ENCODE assay signal across 8 cellular contexts in the genomic region with DNA sequence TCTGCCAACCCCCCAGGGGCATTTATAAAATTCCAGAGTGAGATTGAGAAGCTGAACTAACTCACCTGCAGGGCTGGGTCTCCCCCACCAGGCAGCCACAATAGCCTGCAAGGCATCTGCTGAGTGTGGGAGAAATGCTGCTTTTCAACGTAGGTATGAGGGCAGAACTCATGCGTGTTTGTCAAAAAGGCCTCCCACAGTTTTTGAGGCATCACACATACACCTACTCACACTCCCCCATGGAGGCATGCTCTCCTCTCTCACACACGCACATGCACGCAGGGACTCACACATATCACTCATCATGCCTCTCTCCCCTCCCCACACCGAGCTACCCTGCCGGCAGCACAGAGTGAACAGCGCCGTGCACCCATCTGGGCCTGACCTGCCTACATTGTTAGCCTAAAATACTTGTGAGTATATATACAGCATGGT.
A peak's percentile ranks its signal among the peaks of the same experiment; 100 is the strongest.
DNase-seq lines count a peak whose midpoint lies in the region; ATAC-seq and TF ChIP-seq lines count a peak whose summit lies in the region.

No MANE protein-coding gene starts in this region.

- H3K4me1 Mint-ChIP-seq in activated T-helper 1 cell treated with anti-CD3 and anti-CD28 coated beads, Interleukin-12 subunit alpha, Interleukin-12 subunit beta, Interleukin-2, Interleukin-4 antibody, amounts not matched to agents 30 ng/mL and 10 ng/mL and 1 ng/mL, durations not matched to agents 14 hours and 24 hours and 36 hours (ENCODE audit: low read depth) = peaks cover 65% of the 10 kb centered on the region

- no peaks in the 10 kb centered on the region for H3K27me3 ChIP-seq in vagina
- no peaks in the 10 kb centered on the region for H3K27me3 ChIP-seq in foreskin keratinocyte

- H3K4me3 Mint-ChIP-seq in activated T-helper 1 cell treated with anti-CD3 and anti-CD28 coated beads, Interleukin-12 subunit alpha, Interleukin-12 subunit beta, Interleukin-2, Interleukin-4 antibody, amounts not matched to agents 30 ng/mL and 10 ng/mL and 1 ng/mL, durations not matched to agents 14 hours and 24 hours and 36 hours = peak overlapping the region; percentile 53

- ATAC-seq in left cardiac atrium (peak; percentile 41 to 46), left ventricle myocardium superior (no peak), HG03469 (IDR thresholded peaks at IDR 0.05; ENCODE audit: unreplicated experiment) (peak; percentile 61), foreskin keratinocyte (no peak)

- peak overlapping the region; percentile 83 for H3K27ac Mint-ChIP-seq in activated T-helper 1 cell treated with anti-CD3 and anti-CD28 coated beads, Interleukin-12 subunit alpha, Interleukin-12 subunit beta, Interleukin-2, Interleukin-4 antibody, amounts not matched to agents 30 ng/mL and 10 ng/mL and 1 ng/mL, durations not matched to agents 14 hours and 24 hours and 36 hours

- no peaks in the 10 kb centered on the region for H3K9me3 ChIP-seq in vagina

- TF ChIP-seq CTCF in vagina (IDR thresholded peaks at IDR 0.05) (no peak), foreskin keratinocyte (conservative IDR thresholded peaks at IDR 0.05) (no peak)

- H3K4me1 ChIP-seq in vagina (no peaks in the 10 kb centered on the region), foreskin keratinocyte (no peaks in the 10 kb centered on the region)

- no peaks in the 10 kb centered on the region for H3K36me3 ChIP-seq in vagina

- H3K27me3 Mint-ChIP-seq in activated T-helper 1 cell treated with anti-CD3 and anti-CD28 coated beads, Interleukin-12 subunit alpha, Interleukin-12 subunit beta, Interleukin-2, Interleukin-4 antibody, amounts not matched to agents 30 ng/mL and 10 ng/mL and 1 ng/mL, durations not matched to agents 14 hours and 24 hours and 36 hours (ENCODE audit: insufficient read depth) = no peaks in the 10 kb centered on the region

- intact Hi-C loops in left cardiac atrium (cut with DNase I) = no loop called here
- intact Hi-C loops in left ventricle myocardium superior (cut with micrococcal nuclease) = no loop called here
- intact Hi-C loops in activated T-helper 1 cell treated with anti-CD3 and anti-CD28 coated beads, Interleukin-12 subunit alpha, Interleukin-12 subunit beta, Interleukin-2, Interleukin-4 antibody, amounts not matched to agents 30 ng/mL and 10 ng/mL and 1 ng/mL, durations not matched to agents 14 hours and 24 hours and 36 hours (cut with micrococcal nuclease) = loop anchor here (1.0 to 10.0 kb wide), 4 partner anchors 53 to 427 kb away; a partner anchor contains a TSS
- intact Hi-C loops in vagina (cut with DNase I) = no loop called here

- H3K27ac ChIP-seq in vagina (no peak overlapping the region), foreskin keratinocyte (no peak overlapping the region)

- H3K4me3 ChIP-seq in vagina = no peak overlapping the region

- H3K36me3 Mint-ChIP-seq in activated T-helper 1 cell treated with anti-CD3 and anti-CD28 coated beads, Interleukin-12 subunit alpha, Interleukin-12 subunit beta, Interleukin-2, Interleukin-4 antibody, amounts not matched to agents 30 ng/mL and 10 ng/mL and 1 ng/mL, durations not matched to agents 14 hours and 24 hours and 36 hours (ENCODE audit: low read depth) = peaks cover 4% of the 10 kb centered on the region

- no peak for DNase-seq in left cardiac atrium
- DNase-seq in left ventricle myocardium superior = no peak
- DNase-seq in activated T-helper 1 cell treated with anti-CD3 and anti-CD28 coated beads, Interleukin-12 subunit alpha, Interleukin-12 subunit beta, Interleukin-2, Interleukin-4 antibody, amounts not matched to agents 30 ng/mL and 10 ng/mL and 1 ng/mL, durations not matched to agents 14 hours and 24 hours and 36 hours (ENCODE audit: low spot score) = peak; percentile 28
- DNase-seq in stimulated activated CD4-positive, alpha-beta T cell treated with anti-CD3 and anti-CD28 coated beads, Interleukin-15, amount 100 ng/mL, for 24 hours = peak; percentile 67
- DNase-seq in vagina (ENCODE audit: extremely low spot score in 2 of 2) = no peak
- no peak for DNase-seq in foreskin keratinocyte
- DNase-seq in DMS79 treated with DMSO at 0.1 percent for 48 hours (lab: John Stamatoyannopoulos, UW) = no peak

- TF ChIP-seq POLR2A in vagina (IDR thresholded peaks at IDR 0.05) = no peak

- no peaks in the 10 kb centered on the region for H3K9me3 Mint-ChIP-seq in activated T-helper 1 cell treated with anti-CD3 and anti-CD28 coated beads, Interleukin-12 subunit alpha, Interleukin-12 subunit beta, Interleukin-2, Interleukin-4 antibody, amounts not matched to agents 30 ng/mL and 10 ng/mL and 1 ng/mL, durations not matched to agents 14 hours and 24 hours and 36 hours

Comparison
In these comparisons a context has a peak if more than half of its experiments do, and no peak if none do; other contexts are left out.
1. ATAC-seq: peak in left cardiac atrium (2 of 2) and HG03469 (single experiment); none in left ventricle myocardium superior (single experiment) and foreskin keratinocyte (single experiment).
2. DNase-seq: peak in activated T-helper 1 cell treated with anti-CD3 and anti-CD28 coated beads, Interleukin-12 subunit alpha, Interleukin-12 subunit beta, Interleukin-2, Interleukin-4 antibody, amounts not matched to agents 30 ng/mL and 10 ng/mL and 1 ng/mL, durations not matched to agents 14 hours and 24 hours and 36 hours (single experiment) and stimulated activated CD4-positive, alpha-beta T cell treated with anti-CD3 and anti-CD28 coated beads, Interleukin-15, amount 100 ng/mL, for 24 hours (single experiment); none in left cardiac atrium (single experiment), left ventricle myocardium superior (single experiment), vagina (0 of 2), foreskin keratinocyte (0 of 2) and DMS79 treated with DMSO at 0.1 percent for 48 hours (single experiment).